ENCODE assay signal across 21 cellular contexts in the genomic region with DNA sequence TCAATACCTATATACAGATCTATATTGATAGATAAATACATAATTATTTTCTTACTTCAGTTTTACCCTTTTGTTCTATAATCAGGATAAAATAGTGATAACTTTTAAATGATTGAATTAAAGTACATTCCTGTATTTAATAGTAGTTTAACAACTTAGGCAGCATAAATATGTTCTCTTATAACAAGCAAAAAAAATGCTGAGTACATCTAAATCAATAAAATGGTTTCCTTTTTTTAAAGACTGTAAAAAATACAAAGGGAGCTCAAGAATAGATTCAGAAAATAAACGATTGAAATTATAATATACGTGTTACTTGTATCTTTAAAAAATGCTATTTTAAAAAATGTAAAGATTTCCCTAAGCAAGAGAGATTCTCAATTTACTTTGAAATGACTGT.
DNase-seq lines count a peak whose midpoint lies in the region; ATAC-seq, FAIRE-seq and TF ChIP-seq lines count a peak whose summit lies in the region.
"Had no signal": no experiment of that assay in that cellular context is flagged by ENCODE, and none has a peak within 500 bp of the region (broad histone marks: within the 10 kb centered on the region; RNA-seq: fewer than 3 reads in every experiment).

No MANE protein-coding gene starts in this region.

- no peaks in the 10 kb centered on the region for H3K79me2 ChIP-seq in osteoblast (ENCODE audit: insufficient read depth, low read length)

- BruUV-seq in IMR-90 (replicated peaks; lab: Mats Ljungman, UMichigan): no TSS peak

- ATAC-seq in A549 (no peak), IMR-90 (ENCODE audit: low read depth) (no peak)
- ATAC-seq: CD8-positive, alpha-beta T cell had no signal

- intact Hi-C loops in IMR-90 (cut with micrococcal nuclease): no loop called here

- H3K79me1 ChIP-seq in IMR-90 (ENCODE audit: low read depth in 1 of 2, low read length in 2 of 2): no peaks in the 10 kb centered on the region

- H3K4me1 ChIP-seq in A549 (no peaks in the 10 kb centered on the region), IMR-90 (ENCODE audit: control insufficient read depth, insufficient read depth, low read length) (no peaks in the 10 kb centered on the region), osteoblast (ENCODE audit: insufficient read depth, low read length) (no peaks in the 10 kb centered on the region)
- H3K4me1 ChIP-seq: BLaER1 treated with 17β-estradiol and CSF1 and Interleukin-3, amounts not matched to agents 10 nM and 100 nM; Caco-2 had no signal

- H3K18ac ChIP-seq in IMR-90 (ENCODE audit: low read depth, low read length): no peak overlapping the region

- no peaks in the 10 kb centered on the region for H3K9me1 ChIP-seq in IMR-90 (ENCODE audit: insufficient read depth, low read length)

- POLR2A ChIA-PET in A549 (lab: Yijun Ruan, JAX): no interaction called here
- POLR2A ChIA-PET in IMR-90 (lab: Charles Lee; ENCODE audit: unreplicated experiment): no interaction called here

- TF ChIP-seq POLR2A in A549 (IDR thresholded peaks at IDR 0.05; ENCODE audit: low read length) (no peak), IMR-90 (IDR thresholded peaks at IDR 0.05; ENCODE audit: low read depth, low read length) (no peak)

- H4K20me1 ChIP-seq in IMR-90 (ENCODE audit: insufficient read depth, low read length) (no peaks in the 10 kb centered on the region), osteoblast (ENCODE audit: insufficient read depth, low read length) (no peaks in the 10 kb centered on the region)
- H4K20me1 ChIP-seq: BLaER1 treated with 17β-estradiol and CSF1 and Interleukin-3, amounts not matched to agents 10 nM and 100 nM had no signal

- no peak overlapping the region for H3K9ac ChIP-seq in IMR-90 (ENCODE audit: low read depth, low read length)
- H3K9ac ChIP-seq: BLaER1 treated with 17β-estradiol and CSF1 and Interleukin-3, amounts not matched to agents 10 nM and 100 nM had no signal

- CTCF ChIA-PET in A549 (lab: Yijun Ruan, JAX): interaction anchor here (1.0 kb wide), 1 partner anchor 9 kb away, joined by 4 read pairs; no protein-coding TSS in a partner anchor
- CTCF ChIA-PET in IMR-90 (lab: Yijun Ruan, JAX): no interaction called here

- H4K8ac ChIP-seq in IMR-90 (ENCODE audit: low read depth in 2 of 2, low read length in 2 of 2): no peak overlapping the region

- dilution Hi-C loops in IMR-90 (cut with HindIII; ENCODE audit: low sequenced_read_pairs, unreplicated experiment): no loop called here

- no peaks in the 10 kb centered on the region for H3K9me3 ChIP-seq in A549
- H3K9me3 ChIP-seq in IMR-90 (ENCODE audit: control insufficient read depth, insufficient read depth, low read length): peaks cover 10% of the 10 kb centered on the region
- H3K9me3 ChIP-seq in osteoblast (ENCODE audit: low read depth, low read length): no peaks in the 10 kb centered on the region
- H3K9me3 ChIP-seq: BLaER1 treated with 17β-estradiol and CSF1 and Interleukin-3, amounts not matched to agents 10 nM and 100 nM; Caco-2 had no signal

- H3K4me1 Mint-ChIP-seq in glutamatergic neuron (ENCODE audit: low read depth, unreplicated experiment): no peaks in the 10 kb centered on the region
- H3K4me1 Mint-ChIP-seq: B cell had no signal

- H3K27ac ChIP-seq in A549 (no peak overlapping the region), IMR-90 (ENCODE audit: insufficient read depth, low read length) (no peak overlapping the region), osteoblast (ENCODE audit: low read depth, low read length) (no peak overlapping the region)
- H3K27ac ChIP-seq: BLaER1 treated with 17β-estradiol and CSF1 and Interleukin-3, amounts not matched to agents 10 nM and 100 nM; C4-2B had no signal

- H3K27me3 Mint-ChIP-seq in glutamatergic neuron (ENCODE audit: unreplicated experiment): no peaks in the 10 kb centered on the region
- H3K27me3 Mint-ChIP-seq: B cell; CD4-positive, alpha-beta T cell had no signal

- H2BK5ac ChIP-seq in IMR-90 (ENCODE audit: low read depth, low read length, poor library complexity, severe bottlenecking): no peak overlapping the region

- no peak overlapping the region for H3K14ac ChIP-seq in IMR-90 (replicated peaks; ENCODE audit: low read depth, low read length)

- H4K91ac ChIP-seq in IMR-90 (ENCODE audit: insufficient read depth, low read depth, low read length): no peak overlapping the region

- TF ChIP-seq RAD21 in A549 (conservative IDR thresholded peaks at IDR 0.05 in 1 of 2, IDR thresholded peaks at IDR 0.05 in 1 of 2): no peak
- TF ChIP-seq RAD21 in IMR-90 (IDR thresholded peaks at IDR 0.05; ENCODE audit: low read length): no peak

- no peak overlapping the region for H3K27ac Mint-ChIP-seq in glutamatergic neuron (ENCODE audit: unreplicated experiment)
- H3K27ac Mint-ChIP-seq: B cell; CD4-positive, alpha-beta T cell; CD8-positive, alpha-beta T cell had no signal

- no peak overlapping the region for H3K4me3 ChIP-seq in A549
- H3K4me3 ChIP-seq in IMR-90 (ENCODE audit: insufficient read depth, low read depth, low read length): no peak overlapping the region
- no peak overlapping the region for H3K4me3 ChIP-seq in osteoblast (ENCODE audit: insufficient read depth, low read length)
- H3K4me3 ChIP-seq: BLaER1 treated with 17β-estradiol and CSF1 and Interleukin-3, amounts not matched to agents 10 nM and 100 nM had no signal

- H3K56ac ChIP-seq in IMR-90 (ENCODE audit: extremely low read depth, insufficient read depth, low read length): no peak overlapping the region

- no peaks in the 10 kb centered on the region for H3K36me3 Mint-ChIP-seq in glutamatergic neuron (ENCODE audit: unreplicated experiment)
- H3K36me3 Mint-ChIP-seq: CD8-positive, alpha-beta T cell had no signal

- H2AK9ac ChIP-seq in IMR-90 (replicated peaks; ENCODE audit: low read depth, low read length, poor library complexity): no peak overlapping the region

- H2BK20ac ChIP-seq in IMR-90 (ENCODE audit: low read depth, low read length): no peak overlapping the region

- no peaks in the 10 kb centered on the region for H3K36me3 ChIP-seq in IMR-90 (ENCODE audit: control insufficient read depth, insufficient read depth, low read length)
- no peaks in the 10 kb centered on the region for H3K36me3 ChIP-seq in osteoblast (ENCODE audit: insufficient read depth, low read length)
- H3K36me3 ChIP-seq: BLaER1 treated with 17β-estradiol and CSF1 and Interleukin-3, amounts not matched to agents 10 nM and 100 nM had no signal

- H3K4me2 ChIP-seq in A549 (no peak overlapping the region), IMR-90 (ENCODE audit: low read depth, low read length) (no peak overlapping the region), osteoblast (ENCODE audit: insufficient read depth, low read length) (no peak overlapping the region)
- H3K4me2 ChIP-seq: BLaER1 treated with 17β-estradiol and CSF1 and Interleukin-3, amounts not matched to agents 10 nM and 100 nM had no signal

- H2BK15ac ChIP-seq in IMR-90 (ENCODE audit: low read depth, low read length): no peak overlapping the region

- DNase-seq in A549 (ENCODE audit: low read depth in 1 of 2, low spot score in 1 of 2) (no peak), IMR-90 (no peak), osteoblast (ENCODE audit: insufficient read length, low spot score, missing footprints) (peak; percentile 19), glutamatergic neuron (no peak), anterior cingulate cortex (lab: John Stamatoyannopoulos, UW) (no peak)
- DNase-seq: 8988T; AML-193; Caco-2; Calu3; CD4-positive, alpha-beta T cell; CD8-positive, alpha-beta T cell; DMS79 treated with DMSO at 0.1 percent for 48 hours; GF-D8 had no signal

- in situ Hi-C loops in IMR-90 (cut with MboI; ENCODE audit: low sequenced_read_pairs): no loop called here

- TF ChIP-seq CTCF in A549 (IDR thresholded peaks at IDR 0.05) (no peak), IMR-90 (conservative IDR thresholded peaks at IDR 0.05; ENCODE audit: low read depth, low read length) (no peak), osteoblast (IDR thresholded peaks at IDR 0.05; ENCODE audit: extremely low read depth, low read depth, low read length) (no peak), glutamatergic neuron (IDR thresholded peaks at IDR 0.05; ENCODE audit: partially characterized antibody, unreplicated experiment) (no peak)

- H2AFZ ChIP-seq in IMR-90 (replicated peaks; ENCODE audit: low read length, poor library complexity): no peak overlapping the region
- H2AFZ ChIP-seq in osteoblast (ENCODE audit: low read length): no peak overlapping the region

- TF ChIP-seq EP300 in A549 (IDR thresholded peaks at IDR 0.05): no peak

- H2AK5ac ChIP-seq in IMR-90 (ENCODE audit: low read depth, low read length): no peak overlapping the region

- H3K4ac ChIP-seq in IMR-90 (ENCODE audit: low read depth, low read length): no peak overlapping the region

- no peak overlapping the region for H3K4me3 Mint-ChIP-seq in glutamatergic neuron (ENCODE audit: unreplicated experiment)
- H3K4me3 Mint-ChIP-seq: B cell; CD4-positive, alpha-beta T cell; CD8-positive, alpha-beta T cell had no signal

- WGBS in A549 (ENCODE audit: missing lambda C conversion rate): 10% methylated on average over 2 of the region's 2 CpGs
- WGBS in IMR-90 (ENCODE audit: extremely low coverage in 2 of 2, insufficient read length in 1 of 2), 2 experiments: no CpG with 5 or more reads among the region's 2 CpGs

- FAIRE-seq in A549 (lab: Jason Lieb, UNC): no peak
- FAIRE-seq: A204.1, D721Med, G401.6, GM12891, GM19239 had no signal

- peaks cover under 1% of the 10 kb centered on the region for H3K9me3 Mint-ChIP-seq in glutamatergic neuron (ENCODE audit: unreplicated experiment)

- no peak overlapping the region for H2BK120ac ChIP-seq in IMR-90 (ENCODE audit: low read depth, low read length)

- H3K27me3 ChIP-seq in IMR-90 (ENCODE audit: control insufficient read depth, insufficient read depth, low read length) (no peaks in the 10 kb centered on the region), osteoblast (ENCODE audit: insufficient read depth, low read length) (no peaks in the 10 kb centered on the region)
- H3K27me3 ChIP-seq: BLaER1 treated with 17β-estradiol and CSF1 and Interleukin-3, amounts not matched to agents 10 nM and 100 nM had no signal

- H3K23ac ChIP-seq in IMR-90 (ENCODE audit: low read depth, low read length): no peak overlapping the region

- H4K5ac ChIP-seq in IMR-90 (ENCODE audit: low read depth, low read length): no peak overlapping the region

TF ChIP-seq in A549, 52 proteins besides CTCF, POLR2A, EP300 and RAD21 (continues in another document):
- peak; percentile 26 for TF ChIP-seq MAFK (IDR thresholded peaks at IDR 0.05; ENCODE audit: partially characterized antibody)

TF ChIP-seq in IMR-90, 13 proteins besides CTCF, POLR2A, EP300 and RAD21:
- TF ChIP-seq MAFK (IDR thresholded peaks at IDR 0.05; ENCODE audit: low read depth, low read length): peak; percentile 42; the same call in 1 of the 2 replicates
- no peak for TF ChIP-seq MAZ (IDR thresholded peaks at IDR 0.05; ENCODE audit: borderline replicate concordance, low read depth, low read length)
